In genomic region chr10:712575-712974, GRCh38 we compare ENCODE assay signal across 20 cellular contexts. TPM values are rescaled to one million over a fixed set of nuclear protein-coding genes. Genes with fewer than 3 reads are reported as not detected.
A peak's percentile ranks its signal among the peaks of the same experiment; 100 is the strongest.
DNase-seq lines count a peak whose midpoint lies in the region; ATAC-seq, FAIRE-seq and TF ChIP-seq lines count a peak whose summit lies in the region.
"Had no signal": no experiment of that assay in that cellular context is flagged by ENCODE, and none has a peak within 500 bp of the region (broad histone marks: within the 10 kb centered on the region; RNA-seq: fewer than 3 reads in every experiment).

No MANE protein-coding gene starts in this region.

- H4K8ac ChIP-seq in IMR-90 (ENCODE audit: low read depth in 2 of 2, low read length in 2 of 2): no peak overlapping the region

- no peak overlapping the region for H3K18ac ChIP-seq in IMR-90 (ENCODE audit: low read depth, low read length)

- H3K4me1 ChIP-seq in IMR-90 (ENCODE audit: control insufficient read depth, insufficient read depth, low read length): no peaks in the 10 kb centered on the region
- H3K4me1 ChIP-seq in K562 (replicated peaks in 1 of 2; ENCODE audit: control insufficient read depth in 2 of 2, insufficient read depth in 2 of 2, low read length in 2 of 2): no peaks in the 10 kb centered on the region
- H3K4me1 ChIP-seq in hepatocyte (ENCODE audit: insufficient read depth): peaks cover 10% of the 10 kb centered on the region
- H3K4me1 ChIP-seq in tibial nerve: no peaks in the 10 kb centered on the region
- H3K4me1 ChIP-seq in GM23248 (ENCODE audit: insufficient read depth): no peaks in the 10 kb centered on the region
- H3K4me1 ChIP-seq: BE2C had no signal

- H2BK5ac ChIP-seq in IMR-90 (ENCODE audit: low read depth, low read length, poor library complexity, severe bottlenecking): no peak overlapping the region

- H4K91ac ChIP-seq in IMR-90 (ENCODE audit: insufficient read depth, low read depth, low read length): no peak overlapping the region

- no peak for TF ChIP-seq POLR2A in IMR-90 (IDR thresholded peaks at IDR 0.05; ENCODE audit: low read depth, low read length)
- TF ChIP-seq POLR2A in K562 (conservative IDR thresholded peaks at IDR 0.05): no peak
- TF ChIP-seq POLR2A in tibial nerve (IDR thresholded peaks at IDR 0.05): no peak

- dilution Hi-C loops in IMR-90 (cut with HindIII; ENCODE audit: low sequenced_read_pairs, unreplicated experiment): no loop called here

- no peak overlapping the region for H3K27ac ChIP-seq in IMR-90 (ENCODE audit: insufficient read depth, low read length)
- H3K27ac ChIP-seq in K562 (ENCODE audit: extremely low read depth, low read depth, low read length): no peak overlapping the region
- H3K27ac ChIP-seq in hepatocyte: peak overlapping the region; percentile 18
- H3K27ac ChIP-seq in tibial nerve: no peak overlapping the region
- H3K27ac ChIP-seq in substantia nigra (ENCODE audit: low read depth, low read length, poor library complexity, severe bottlenecking): no peak overlapping the region
- H3K27ac ChIP-seq in GM23248: no peak overlapping the region

- no peak for TF ChIP-seq CTCF in IMR-90 (conservative IDR thresholded peaks at IDR 0.05; ENCODE audit: low read depth, low read length)
- TF ChIP-seq CTCF in K562 (IDR thresholded peaks at IDR 0.05 in 2 of 3, conservative IDR thresholded peaks at IDR 0.05 in 1 of 3; ENCODE audit: insufficient read depth in 2 of 3, low read depth in 1 of 3, low read length in 3 of 3): no peak
- no peak for TF ChIP-seq CTCF in hepatocyte (IDR thresholded peaks at IDR 0.05; ENCODE audit: poor library complexity)
- no peak for TF ChIP-seq CTCF in tibial nerve (IDR thresholded peaks at IDR 0.05)

- H3K9me2 ChIP-seq in hepatocyte (replicated peaks; ENCODE audit: insufficient read depth) (no peaks in the 10 kb centered on the region), GM23248 (ENCODE audit: insufficient read depth) (no peaks in the 10 kb centered on the region)

- POLR2A ChIA-PET in IMR-90 (lab: Charles Lee; ENCODE audit: unreplicated experiment): no interaction called here
- POLR2A ChIA-PET in K562 (lab: Yijun Ruan, JAX): interaction anchor here (0.6 to 0.7 kb wide), 3 partner anchors 16 to 187 kb away, joined by 3 to 4 read pairs (median 3); no protein-coding TSS in a partner anchor

- H2BK120ac ChIP-seq in IMR-90 (ENCODE audit: low read depth, low read length): no peak overlapping the region

- BruUV-seq in IMR-90 (replicated peaks; lab: Mats Ljungman, UMichigan): no TSS peak
- no TSS peak for BruUV-seq in K562 (replicated peaks; lab: Mats Ljungman, UMichigan)

- no peaks in the 10 kb centered on the region for H4K20me1 ChIP-seq in IMR-90 (ENCODE audit: insufficient read depth, low read length)
- H4K20me1 ChIP-seq in K562 (replicated peaks; ENCODE audit: control insufficient read depth, insufficient read depth, low read length): no peaks in the 10 kb centered on the region
- no peaks in the 10 kb centered on the region for H4K20me1 ChIP-seq in hepatocyte (ENCODE audit: insufficient read depth, poor library complexity, severe bottlenecking)
- no peaks in the 10 kb centered on the region for H4K20me1 ChIP-seq in GM23248 (ENCODE audit: insufficient read depth)

- no peak for DNase-seq in IMR-90
- no peak for DNase-seq in K562 (ENCODE audit: extremely low read depth in 1 of 4, low spot score in 3 of 4)
- no peak for DNase-seq in hepatocyte (ENCODE audit: low spot score)
- DNase-seq in tibial nerve (ENCODE audit: low spot score in 2 of 2): no peak
- no peak for DNase-seq in substantia nigra (lab: John Stamatoyannopoulos, UW)
- no peak for DNase-seq in GM23248
- DNase-seq: ACHN; BE2C; C1 segment of cervical spinal cord; CD4-positive, CD25-positive, alpha-beta regulatory T cell; CD8-positive, alpha-beta memory T cell; COR-L47; HCEC 1CT; KBM-7 had no signal

- no peak overlapping the region for H3K23ac ChIP-seq in IMR-90 (ENCODE audit: low read depth, low read length)

- in situ Hi-C loops in IMR-90 (cut with MboI; ENCODE audit: low sequenced_read_pairs) (no loop called here), K562 (cut with MboI) (no loop called here), GM23248 (cut with MboI) (no loop called here)

- CTCF ChIA-PET in IMR-90 (lab: Yijun Ruan, JAX) (no interaction called here), K562 (lab: Yijun Ruan, JAX; ENCODE audit: low intra/inter-chr PET ratio) (no interaction called here)

- no peaks in the 10 kb centered on the region for H3K79me2 ChIP-seq in K562 (ENCODE audit: control insufficient read depth, insufficient read depth, low read length)
- no peaks in the 10 kb centered on the region for H3K79me2 ChIP-seq in hepatocyte
- no peaks in the 10 kb centered on the region for H3K79me2 ChIP-seq in GM23248 (ENCODE audit: insufficient read depth)

- H3K27me3 ChIP-seq in IMR-90 (ENCODE audit: control insufficient read depth, insufficient read depth, low read length) (peaks cover 13% of the 10 kb centered on the region), K562 (ENCODE audit: control insufficient read depth in 2 of 2, insufficient read depth in 2 of 2, low read length in 2 of 2) (peaks cover 0 to 4% of the 10 kb centered on the region in 2 experiments; a peak in 1 of 5 replicates), hepatocyte (no peaks in the 10 kb centered on the region), tibial nerve (no peaks in the 10 kb centered on the region), GM23248 (replicated peaks; ENCODE audit: insufficient read depth) (peaks cover 2% of the 10 kb centered on the region)
- H3K27me3 ChIP-seq: BE2C had no signal

- no peak overlapping the region for H3K56ac ChIP-seq in IMR-90 (ENCODE audit: extremely low read depth, insufficient read depth, low read length)

- H3K9me1 ChIP-seq in IMR-90 (ENCODE audit: insufficient read depth, low read length) (no peaks in the 10 kb centered on the region), K562 (ENCODE audit: control insufficient read depth, insufficient read depth, low read length) (no peaks in the 10 kb centered on the region)

- no peak overlapping the region for H3K9ac ChIP-seq in IMR-90 (ENCODE audit: low read depth, low read length)
- H3K9ac ChIP-seq in K562 (ENCODE audit: insufficient read depth in 1 of 2, low read depth in 2 of 2, low read length in 2 of 2): no peak overlapping the region
- no peak overlapping the region for H3K9ac ChIP-seq in GM23248

- TF ChIP-seq EP300 in K562 (IDR thresholded peaks at IDR 0.05; ENCODE audit: low read length): no peak
- no peak for TF ChIP-seq EP300 in tibial nerve (IDR thresholded peaks at IDR 0.05)

- intact Hi-C loops in IMR-90 (cut with micrococcal nuclease) (no loop called here), K562 (cut with micrococcal nuclease) (no loop called here)

- no peak overlapping the region for H3K4ac ChIP-seq in IMR-90 (ENCODE audit: low read depth, low read length)

- H3K79me1 ChIP-seq in IMR-90 (ENCODE audit: low read depth in 1 of 2, low read length in 2 of 2): no peaks in the 10 kb centered on the region

- H3K9me3 ChIP-seq in IMR-90 (ENCODE audit: control insufficient read depth, insufficient read depth, low read length) (peaks cover 15% of the 10 kb centered on the region), K562 (replicated peaks; ENCODE audit: control insufficient read depth, insufficient read depth, low read depth, low read length) (no peaks in the 10 kb centered on the region), hepatocyte (ENCODE audit: low read depth) (no peaks in the 10 kb centered on the region), tibial nerve (peaks cover 0 to 23% (median 2%) of the 10 kb centered on the region in 4 donors), GM23248 (ENCODE audit: low read depth) (no peaks in the 10 kb centered on the region)
- H3K9me3 ChIP-seq: BE2C had no signal

- TF ChIP-seq RAD21 in IMR-90 (IDR thresholded peaks at IDR 0.05; ENCODE audit: low read length): no peak
- TF ChIP-seq RAD21 in K562 (CRISPR knock-in tag; conservative IDR thresholded peaks at IDR 0.05 in 1 of 2, IDR thresholded peaks at IDR 0.05 in 1 of 2): no peak

- no CpG with 5 or more reads among the region's 2 CpGs for WGBS in IMR-90 (ENCODE audit: extremely low coverage in 2 of 2, insufficient read length in 1 of 2), 2 experiments
- WGBS in K562 (ENCODE audit: insufficient coverage, low coverage, missing lambda C conversion rate): 0% methylated on average over 2 of the region's 2 CpGs
- WGBS in hepatocyte (ENCODE audit: low lambda C conversion rate, missing lambda C conversion rate): 73% methylated on average over 2 of the region's 2 CpGs
- WGBS in tibial nerve, 2 donors: 88% methylated on average over 2 of the region's 2 CpGs
- WGBS in GM23248 (ENCODE audit: low coverage in 1 of 2, low lambda C conversion rate in 2 of 2, missing lambda C conversion rate in 2 of 2), 2 experiments: 62 to 84% methylated on average over 2 of the region's 2 CpGs

- no peak overlapping the region for H2BK20ac ChIP-seq in IMR-90 (ENCODE audit: low read depth, low read length)

- H2AK5ac ChIP-seq in IMR-90 (ENCODE audit: low read depth, low read length): no peak overlapping the region

- no peak overlapping the region for H2AFZ ChIP-seq in IMR-90 (replicated peaks; ENCODE audit: low read length, poor library complexity)
- H2AFZ ChIP-seq in K562 (ENCODE audit: low read depth, low read length): no peak overlapping the region
- H2AFZ ChIP-seq in hepatocyte: no peak overlapping the region
- H2AFZ ChIP-seq in GM23248: no peak overlapping the region
- H2AFZ ChIP-seq: GM23338 had no signal

- H3K36me3 ChIP-seq in IMR-90 (ENCODE audit: control insufficient read depth, insufficient read depth, low read length): no peaks in the 10 kb centered on the region
- H3K36me3 ChIP-seq in K562 (ENCODE audit: control insufficient read depth, insufficient read depth, low read length): no peaks in the 10 kb centered on the region
- H3K36me3 ChIP-seq in hepatocyte (replicated peaks; ENCODE audit: insufficient read depth, low read depth): no peaks in the 10 kb centered on the region
- H3K36me3 ChIP-seq in tibial nerve: no peaks in the 10 kb centered on the region
- no peaks in the 10 kb centered on the region for H3K36me3 ChIP-seq in GM23248 (ENCODE audit: low read depth)
- H3K36me3 ChIP-seq: BE2C had no signal

- no peak for FAIRE-seq in K562 (lab: Jason Lieb, UNC)
- FAIRE-seq: D721Med, G401.6, GM12891, H54 had no signal

- ATAC-seq in IMR-90 (ENCODE audit: low read depth): no peak
- no peak for ATAC-seq in K562
- no peak for ATAC-seq in HG03571 (IDR thresholded peaks at IDR 0.05; ENCODE audit: unreplicated experiment)
- ATAC-seq: GM23338 had no signal

- H2BK15ac ChIP-seq in IMR-90 (ENCODE audit: low read depth, low read length): no peak overlapping the region

- H3K4me2 ChIP-seq in IMR-90 (ENCODE audit: low read depth, low read length): no peak overlapping the region
- H3K4me2 ChIP-seq in K562 (ENCODE audit: insufficient read depth, low read length): no peak overlapping the region
- peak overlapping the region; percentile 5 for H3K4me2 ChIP-seq in hepatocyte
- H3K4me2 ChIP-seq in GM23248 (ENCODE audit: unreplicated experiment): no peak overlapping the region
- H3K4me2 ChIP-seq: GM23338 had no signal

- H2AK9ac ChIP-seq in IMR-90 (replicated peaks; ENCODE audit: low read depth, low read length, poor library complexity): no peak overlapping the region

- H3F3A ChIP-seq in GM23248 (ENCODE audit: insufficient read depth): no peaks in the 10 kb centered on the region

- no peak overlapping the region for H3K14ac ChIP-seq in IMR-90 (replicated peaks; ENCODE audit: low read depth, low read length)

- H3K4me3 ChIP-seq in IMR-90 (ENCODE audit: insufficient read depth, low read depth, low read length): no peak overlapping the region
- no peak overlapping the region for H3K4me3 ChIP-seq in K562
- H3K4me3 ChIP-seq in hepatocyte: no peak overlapping the region
- no peak overlapping the region for H3K4me3 ChIP-seq in tibial nerve
- no peak overlapping the region for H3K4me3 ChIP-seq in GM23248
- H3K4me3 ChIP-seq: GM23338 had no signal

- H4K5ac ChIP-seq in IMR-90 (ENCODE audit: low read depth, low read length): no peak overlapping the region

RNA-seq across cellular contexts. Expression of gene DIP2C, which starts 23.1 kb away (rescaled TPM):
- 8.6 and 9.2 TPM in 2 replicates for total RNA-seq in IMR-90 (2012; rRNA removed)
- 16.1 and 17.3 TPM in 2 replicates for polyA plus RNA-seq in IMR-90 (2012; rRNA removed)
- polyA plus RNA-seq in IMR-90 (2012; cell fraction: cytosol; rRNA removed): 13.9 and 16.8 TPM in 2 replicates
- 21.1 and 22.2 TPM in 2 replicates for polyA plus RNA-seq in IMR-90 (2012; cell fraction: nucleus; rRNA removed; ENCODE audit: low replicate concordance)
- not detected in 2 replicates for total RNA-seq in K562 (2011; cell fraction: chromatin; rRNA removed; ENCODE audit: low replicate concordance)
- not detected in 2 replicates for total RNA-seq in K562 (2011; cell fraction: nucleolus; rRNA removed)
- not detected in 2 replicates for total RNA-seq in K562 (2011; cell fraction: nucleoplasm; rRNA removed)
- total RNA-seq in K562 (2014; rRNA removed): not detected in 2 replicates
- not detected in 2 replicates for total RNA-seq in K562 (2014; rRNA removed; fragmentation: Illumina TruSeq; extraction: Trizol)
- total RNA-seq in K562 (2015; rRNA removed; fragmentation: Illumina TruSeq; extraction: Trizol): not detected in 2 replicates
- total RNA-seq in K562 (2021): 0.09 TPM in 1 of 2 replicates, not detected in the other
- polyA plus RNA-seq in K562 (2011; rRNA removed): not detected in 2 replicates
- not detected in 2 replicates for polyA plus RNA-seq in K562 (2011; cell fraction: cytosol; rRNA removed)
- polyA plus RNA-seq in K562 (2011; cell fraction: nucleus; rRNA removed): not detected in 2 replicates
- polyA plus RNA-seq in K562 (2012): 0.01 and 0.03 TPM in 2 replicates
- not detected in 2 replicates for polyA plus RNA-seq in K562 (2014; fragmentation: Illumina TruSeq; extraction: Trizol)
- polyA plus RNA-seq in K562 (2014; fragmentation: Nextera tagmentation; extraction: Ambion mirVana): under 1 TPM in 1 of 2 experiments, not detected in 1; 0.01 TPM
- not detected in 2 replicates for polyA plus RNA-seq in K562 (2014; rRNA removed)
- not detected in 2 replicates for polyA minus RNA-seq in K562 (2011; rRNA and poly(A)+ RNA removed)
- polyA minus RNA-seq in K562 (2011; cell fraction: cytosol; rRNA and poly(A)+ RNA removed): not detected in 2 replicates
- not detected in 2 replicates for polyA minus RNA-seq in K562 (2011; cell fraction: nucleus; rRNA and poly(A)+ RNA removed)
- 9.9 and 12.8 TPM in 2 replicates for total RNA-seq in hepatocyte
- 11.1 and 13.2 TPM in 2 replicates for polyA plus RNA-seq in hepatocyte
- total RNA-seq in tibial nerve: 10 to 100 TPM; 31.4 to 46.5 (median 36.0) TPM
- total RNA-seq in GM23248 (2014; rRNA removed; shearing (Covaris generic)): 10.2 and 12.0 TPM in 2 replicates
- 11.8 and 13.1 TPM in 2 replicates for polyA plus RNA-seq in GM23248 (2016; fragmentation: Nextera tagmentation; extraction: Ambion mirVana)
